Comparison of ENCODE assay signal across 8 cellular contexts in the genomic region with DNA sequence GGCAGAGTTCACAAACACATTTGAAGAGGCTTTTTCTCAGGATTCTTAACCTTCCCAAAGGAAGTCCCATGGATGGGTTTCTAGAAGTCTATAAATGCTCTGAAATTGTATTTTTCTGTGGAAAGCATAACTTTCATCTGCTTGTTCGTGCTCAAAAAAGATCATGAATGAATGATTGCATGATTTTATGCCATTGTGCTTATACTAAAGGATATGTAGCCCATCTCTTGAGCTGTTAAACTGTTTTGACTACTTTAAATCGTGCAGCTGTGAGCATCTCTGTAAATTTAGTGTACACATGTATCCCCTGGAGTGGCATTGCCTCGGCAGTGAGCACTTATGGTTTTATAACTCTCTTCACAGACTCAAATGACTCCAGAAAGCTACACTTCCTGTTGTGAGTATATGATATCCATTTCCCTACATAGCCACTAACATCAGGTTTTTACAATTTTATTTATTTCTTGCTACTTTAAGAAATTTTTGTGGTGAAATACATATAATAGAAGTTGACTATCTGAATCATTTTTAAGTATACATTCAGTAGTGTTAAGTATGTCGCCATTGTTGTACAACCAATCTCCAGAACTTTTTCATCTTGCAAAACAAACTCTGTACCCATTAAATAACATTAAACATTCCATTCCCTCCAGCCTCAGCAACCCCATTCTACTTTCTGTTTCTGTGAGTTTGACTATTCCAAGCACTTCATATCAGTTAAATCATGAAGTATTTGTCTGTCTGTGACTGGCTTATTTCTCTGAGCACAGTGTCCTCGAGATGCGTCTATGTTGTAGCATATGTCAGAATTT. TPM values are rescaled to one million over a fixed set of nuclear protein-coding genes. Genes with fewer than 3 reads are reported as not detected.
DNase-seq lines count a peak whose midpoint lies in the region; ATAC-seq and TF ChIP-seq lines count a peak whose summit lies in the region.

No MANE protein-coding gene starts in this region.

- ATAC-seq in gastrocnemius medialis (no peak), GM19351 (IDR thresholded peaks at IDR 0.05; ENCODE audit: unreplicated experiment) (no peak), HG02973 (IDR thresholded peaks at IDR 0.05; ENCODE audit: unreplicated experiment) (no peak)

- DNase-seq in GM06990 (ENCODE audit: extremely low read depth, insufficient read length) (no peak), SK-MEL-5 (ENCODE audit: low read depth, low spot score) (peak; percentile 65), gastrocnemius medialis (no peak), NCI-H1417 treated with DMSO at 0.1 percent for 48 hours (lab: John Stamatoyannopoulos, UW) (no peak), SK-N-DZ (ENCODE audit: low spot score) (no peak)

- in situ Hi-C loops in SK-MEL-5 (cut with HindIII; ENCODE audit: low pct_unique_long_range_greater_than_20kb, low sequenced_read_pairs) = no loop called here
- in situ Hi-C loops in gastrocnemius medialis (cut with MboI; ENCODE audit: low sequenced_read_pairs in 4 of 4) = no loop called here

- H3K27me3 ChIP-seq in GM06990 (replicated peaks; ENCODE audit: control insufficient read depth, insufficient read depth, low read length) (no peaks in the 10 kb centered on the region), esophagus (ENCODE audit: control insufficient read depth in 1 of 2, insufficient read depth in 2 of 2, low read length in 2 of 2) (no peaks in the 10 kb centered on the region), gastrocnemius medialis (no peaks in the 10 kb centered on the region)

- H3K4me1 ChIP-seq in esophagus (ENCODE audit: control insufficient read depth in 2 of 2, insufficient read depth in 2 of 2, low read length in 1 of 2) (peaks cover 2 to 4% of the 10 kb centered on the region in 2 donors), gastrocnemius medialis (peaks cover 63 to 66% of the 10 kb centered on the region in 2 donors)

- H3K9me3 ChIP-seq in esophagus (ENCODE audit: control insufficient read depth in 2 of 2, insufficient read depth in 1 of 2, low read depth in 1 of 2, low read length in 1 of 2) (no peaks in the 10 kb centered on the region), gastrocnemius medialis (no peaks in the 10 kb centered on the region)

- H3K4me3 ChIP-seq in GM06990 (replicated peaks; ENCODE audit: low read depth, low read length) (peak overlapping the region; percentile 51), esophagus (ENCODE audit: low read depth in 1 of 2, low read length in 2 of 2) (peak overlapping the region in 1 of 2 donors; percentile 41), gastrocnemius medialis (peak overlapping the region; percentile 81 to 95 (median 90))

- H3K27ac ChIP-seq in esophagus (ENCODE audit: low read depth in 2 of 2, low read length in 1 of 2) = peak overlapping the region; percentile 84 to 90
- H3K27ac ChIP-seq in gastrocnemius medialis = peak overlapping the region; percentile 98 to 100 (median 100)

- H3K36me3 ChIP-seq in GM06990 (ENCODE audit: control insufficient read depth, insufficient read depth, low read length) (peaks cover 2% of the 10 kb centered on the region), esophagus (ENCODE audit: control insufficient read depth in 2 of 2, insufficient read depth in 2 of 2, low read length in 1 of 2) (peaks cover 3% of the 10 kb centered on the region in 2 donors), gastrocnemius medialis (peaks cover 0 to 84% of the 10 kb centered on the region in 2 donors)

- TF ChIP-seq CTCF in GM06990 (IDR thresholded peaks at IDR 0.05; ENCODE audit: insufficient read depth, low read length, poor library complexity, severe bottlenecking) (no peak), gastrocnemius medialis (IDR thresholded peaks at IDR 0.05 in 4 of 5, conservative IDR thresholded peaks at IDR 0.05 in 1 of 5) (no peak)

- intact Hi-C loops in gastrocnemius medialis (cut with DNase I; ENCODE audit: low total_unique reads) = loop anchor here (2.0 kb wide), 1 partner anchor 16 kb away; no protein-coding TSS in a partner anchor

- TF ChIP-seq POLR2A in gastrocnemius medialis (IDR thresholded peaks at IDR 0.05) = no peak

- WGBS in esophagus, 2 donors = 31 to 35% methylated on average over 6 of the region's 6 CpGs

RNA-seq across cellular contexts. Expression of a gene that starts 8.0 kb away (rescaled TPM):
- total RNA-seq in SK-MEL-5 (2014; rRNA removed; shearing (Covaris generic)) = 13.3 and 17.2 TPM in 2 replicates
- 92.3 and 140 TPM in 2 replicates for polyA plus RNA-seq in SK-MEL-5 (2015; cell fraction: cytosol; rRNA removed)
- polyA plus RNA-seq in SK-MEL-5 (2015; cell fraction: nucleus; rRNA removed) = 4,541 and 4,715 TPM in 2 replicates
- polyA plus RNA-seq in esophagus = 1,000 to 10,000 TPM in 1 of 2 donors, 100 to 1,000 TPM in 1; 536 to 1,203 TPM
- total RNA-seq in gastrocnemius medialis = 100 to 1,000 TPM in 1 of 4 donors, 10 to 100 TPM in 3; 24.1 to 472 (median 32.8) TPM
- polyA plus RNA-seq in SK-N-DZ (2014; cell fraction: cytosol; rRNA removed) = 15.6 and 18.2 TPM in 2 replicates
- 45.6 and 148 TPM in 2 replicates for polyA plus RNA-seq in SK-N-DZ (2014; cell fraction: nucleus; rRNA removed)

RNA-seq across cellular contexts. Expression of a gene that starts 44.2 kb away (rescaled TPM):
- total RNA-seq in SK-MEL-5 (2014; rRNA removed; shearing (Covaris generic)) = 36.4 and 37.5 TPM in 2 replicates
- polyA plus RNA-seq in SK-MEL-5 (2015; cell fraction: cytosol; rRNA removed) = 71.8 and 107 TPM in 2 replicates
- 89.4 and 95.0 TPM in 2 replicates for polyA plus RNA-seq in SK-MEL-5 (2015; cell fraction: nucleus; rRNA removed)
- polyA plus RNA-seq in esophagus = 10 to 100 TPM; 25.2 to 27.8 TPM
- 10 to 100 TPM; 11.5 to 51.7 (median 20.1) TPM for total RNA-seq in gastrocnemius medialis
- polyA plus RNA-seq in SK-N-DZ (2014; cell fraction: cytosol; rRNA removed) = 25.3 and 31.8 TPM in 2 replicates
- polyA plus RNA-seq in SK-N-DZ (2014; cell fraction: nucleus; rRNA removed) = 28.6 and 39.3 TPM in 2 replicates

RNA-seq across cellular contexts. Expression of a gene that starts 48.2 kb away (rescaled TPM):
- 3.4 and 4.6 TPM in 2 replicates for total RNA-seq in SK-MEL-5 (2014; rRNA removed; shearing (Covaris generic))
- polyA plus RNA-seq in SK-MEL-5 (2015; cell fraction: cytosol; rRNA removed) = 4.9 and 9.4 TPM in 2 replicates
- polyA plus RNA-seq in SK-MEL-5 (2015; cell fraction: nucleus; rRNA removed) = 24.3 and 28.9 TPM in 2 replicates
- polyA plus RNA-seq in esophagus = 1 to 10 TPM; 2.4 to 6.0 TPM
- 10 to 100 TPM in 1 of 4 donors, 1 to 10 TPM in 3; 2.6 to 12.4 (median 5.6) TPM for total RNA-seq in gastrocnemius medialis
- polyA plus RNA-seq in SK-N-DZ (2014; cell fraction: cytosol; rRNA removed) = 2.4 and 3.9 TPM in 2 replicates
- polyA plus RNA-seq in SK-N-DZ (2014; cell fraction: nucleus; rRNA removed) = 2.0 and 7.1 TPM in 2 replicates
